Comparison of ENCODE assay signal across 20 cellular contexts in genomic region chr7:148924011-148924410, GRCh38.
"Had no signal": no experiment of that assay in that cellular context is flagged by ENCODE, and none has a peak within 500 bp of the region (broad histone marks: within the 10 kb centered on the region; RNA-seq: fewer than 3 reads in every experiment).

No MANE protein-coding gene starts in this region.

- H3K9ac ChIP-seq: neural progenitor cell had no signal

- H3K9me3 Mint-ChIP-seq: natural killer cell; neural progenitor cell; stimulated activated effector memory CD8-positive, alpha-beta T cell treated with anti-CD3 and anti-CD28 coated beads, Interleukin-12 subunit alpha, Interleukin-12 subunit beta, amount 100 ng/mL, for 72 hours had no signal

- H3K4me1 ChIP-seq: neural progenitor cell, right atrium auricular region, sigmoid colon, suprapubic skin, thyroid gland, upper lobe of left lung, uterus had no signal

- H3K4me3 ChIP-seq: mucosa of descending colon, neural progenitor cell, ovary, right atrium auricular region, sigmoid colon, skin epidermis, suprapubic skin, thyroid gland, upper lobe of left lung, uterus had no signal

- H3K27me3 ChIP-seq: neural progenitor cell, ovary, right atrium auricular region, sigmoid colon, suprapubic skin, thyroid gland, upper lobe of left lung, uterus had no signal

- DNase-seq: effector memory CD4-positive, alpha-beta T cell; islet precursor cell; mammary epithelial cell; mucosa of descending colon; natural killer cell; nucleus accumbens; ovary; sigmoid colon; stimulated activated CD4-positive, alpha-beta T cell treated with anti-CD3 and anti-CD28 coated beads, Interleukin-12 subunit alpha, Interleukin-12 subunit beta, amount 100 ng/mL, for 4 hours; stimulated activated naive CD8-positive, alpha-beta T cell treated with anti-CD3 and anti-CD28 coated beads, Interleukin-15, Interleukin-2, amounts not matched to agents 100 U/mL and 50 U/mL, for 24 hours; thyroid gland; upper lobe of left lung; uterus had no signal

- H3K9me3 ChIP-seq: mucosa of descending colon, ovary, right atrium auricular region, sigmoid colon, suprapubic skin, thyroid gland, upper lobe of left lung, uterus had no signal

- H3K27ac Mint-ChIP-seq: natural killer cell; neural progenitor cell; stimulated activated effector memory CD8-positive, alpha-beta T cell treated with anti-CD3 and anti-CD28 coated beads, Interleukin-12 subunit alpha, Interleukin-12 subunit beta, amount 100 ng/mL, for 72 hours had no signal

- H3K36me3 Mint-ChIP-seq: natural killer cell; neural progenitor cell; stimulated activated effector memory CD8-positive, alpha-beta T cell treated with anti-CD3 and anti-CD28 coated beads, Interleukin-12 subunit alpha, Interleukin-12 subunit beta, amount 100 ng/mL, for 72 hours had no signal

- H3K36me3 ChIP-seq: neural progenitor cell, ovary, right atrium auricular region, sigmoid colon, suprapubic skin, thyroid gland, upper lobe of left lung, uterus had no signal

- ATAC-seq: esophagus mucosa; left lobe of liver; mucosa of descending colon; natural killer cell; stimulated activated effector memory CD8-positive, alpha-beta T cell treated with anti-CD3 and anti-CD28 coated beads, Interleukin-12 subunit alpha, Interleukin-12 subunit beta, amount 100 ng/mL, for 72 hours; stimulated activated naive CD8-positive, alpha-beta T cell treated with anti-CD3 and anti-CD28 coated beads, Interleukin-15, Interleukin-2, amounts not matched to agents 100 U/mL and 50 U/mL, for 24 hours had no signal

- H3K27ac ChIP-seq: neural progenitor cell, ovary, right atrium auricular region, sigmoid colon, skin epidermis, suprapubic skin, thyroid gland, upper lobe of left lung, uterus had no signal

- H3K4me3 Mint-ChIP-seq: natural killer cell; neural progenitor cell; stimulated activated effector memory CD8-positive, alpha-beta T cell treated with anti-CD3 and anti-CD28 coated beads, Interleukin-12 subunit alpha, Interleukin-12 subunit beta, amount 100 ng/mL, for 72 hours had no signal
